In the genomic region with DNA sequence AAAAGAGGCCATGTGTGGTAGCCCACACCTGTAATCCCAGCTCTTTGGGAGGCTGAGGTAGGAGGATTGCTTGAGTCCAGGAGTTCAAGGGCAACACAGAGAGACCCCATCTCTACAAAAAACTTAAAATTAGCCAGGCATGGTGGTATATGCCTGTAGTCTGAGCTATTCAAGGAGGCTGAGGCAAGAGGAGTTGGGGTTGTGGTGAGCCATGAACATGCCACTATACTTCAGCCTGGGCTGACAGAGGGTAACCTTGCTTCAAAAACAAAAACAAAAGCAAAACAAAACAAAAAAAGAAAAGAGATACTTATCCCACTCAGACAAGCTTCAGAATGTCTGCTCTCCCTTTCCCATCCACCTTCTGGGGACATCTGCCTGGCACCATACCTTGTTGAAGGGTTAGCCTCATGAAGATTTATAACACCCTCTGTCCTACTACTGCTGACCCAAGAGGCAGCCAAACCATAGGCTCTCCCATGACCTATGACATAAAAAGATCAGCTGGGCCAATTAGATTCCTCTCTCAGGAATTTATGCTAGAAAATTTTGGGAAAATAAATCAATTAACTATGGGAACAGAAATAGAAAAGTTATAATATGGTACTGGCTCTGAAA, we compare ENCODE assay signal across 1 cellular context.
TF ChIP-seq lines count a peak whose summit lies in the region.

No MANE protein-coding gene starts in this region.

TF ChIP-seq in HepG2, 621 proteins besides CTCF, POLR2A, EP300 and RAD21:
- TF ChIP-seq ZNF792 (CRISPR knock-in tag; IDR thresholded peaks at IDR 0.05) (no peak), ZNF556 (CRISPR knock-in tag; IDR thresholded peaks at IDR 0.05; ENCODE audit: borderline replicate concordance) (no peak), SP1 (IDR thresholded peaks at IDR 0.05) (no peak), SP1 (CRISPR knock-in tag; IDR thresholded peaks at IDR 0.05) (no peak), DPF2 (CRISPR knock-in tag; IDR thresholded peaks at IDR 0.05; ENCODE audit: borderline replicate concordance, low read depth) (no peak), ZNF850 (CRISPR knock-in tag; conservative IDR thresholded peaks at IDR 0.05) (no peak), TCF7L2 (IDR thresholded peaks at IDR 0.05; ENCODE audit: low read depth, low read length) (no peak), ZNF839 (CRISPR knock-in tag; IDR thresholded peaks at IDR 0.05; ENCODE audit: borderline replicate concordance) (no peak), CHD4 (IDR thresholded peaks at IDR 0.05; ENCODE audit: borderline replicate concordance, low read length) (no peak), SCMH1 (CRISPR knock-in tag; IDR thresholded peaks at IDR 0.05; ENCODE audit: borderline replicate concordance) (no peak), STAT5B (CRISPR knock-in tag; IDR thresholded peaks at IDR 0.05) (no peak), KDM2A (CRISPR knock-in tag; IDR thresholded peaks at IDR 0.05; ENCODE audit: borderline replicate concordance, low read depth) (no peak), ZNF572 (CRISPR knock-in tag; IDR thresholded peaks at IDR 0.05) (no peak), SRSF9 (IDR thresholded peaks at IDR 0.05; ENCODE audit: borderline replicate concordance, insufficient read depth, low read depth, low read length, poor library complexity, severe bottlenecking) (no peak), ZBTB42 (CRISPR knock-in tag; IDR thresholded peaks at IDR 0.05) (no peak)
- TF ChIP-seq, protein P1, sequence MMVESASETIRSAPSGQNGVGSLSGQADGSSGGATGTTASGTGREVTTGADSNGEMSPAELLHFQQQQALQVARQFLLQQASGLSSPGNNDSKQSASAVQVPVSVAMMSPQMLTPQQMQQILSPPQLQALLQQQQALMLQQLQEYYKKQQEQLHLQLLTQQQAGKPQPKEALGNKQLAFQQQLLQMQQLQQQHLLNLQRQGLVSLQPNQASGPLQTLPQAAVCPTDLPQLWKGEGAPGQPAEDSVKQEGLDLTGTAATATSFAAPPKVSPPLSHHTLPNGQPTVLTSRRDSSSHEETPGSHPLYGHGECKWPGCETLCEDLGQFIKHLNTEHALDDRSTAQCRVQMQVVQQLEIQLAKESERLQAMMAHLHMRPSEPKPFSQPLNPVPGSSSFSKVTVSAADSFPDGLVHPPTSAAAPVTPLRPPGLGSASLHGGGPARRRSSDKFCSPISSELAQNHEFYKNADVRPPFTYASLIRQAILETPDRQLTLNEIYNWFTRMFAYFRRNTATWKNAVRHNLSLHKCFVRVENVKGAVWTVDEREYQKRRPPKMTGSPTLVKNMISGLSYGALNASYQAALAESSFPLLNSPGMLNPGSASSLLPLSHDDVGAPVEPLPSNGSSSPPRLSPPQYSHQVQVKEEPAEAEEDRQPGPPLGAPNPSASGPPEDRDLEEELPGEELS (CRISPR knock-in tag; IDR thresholded peaks at IDR 0.05), result no peak
- TF ChIP-seq, protein P2, sequence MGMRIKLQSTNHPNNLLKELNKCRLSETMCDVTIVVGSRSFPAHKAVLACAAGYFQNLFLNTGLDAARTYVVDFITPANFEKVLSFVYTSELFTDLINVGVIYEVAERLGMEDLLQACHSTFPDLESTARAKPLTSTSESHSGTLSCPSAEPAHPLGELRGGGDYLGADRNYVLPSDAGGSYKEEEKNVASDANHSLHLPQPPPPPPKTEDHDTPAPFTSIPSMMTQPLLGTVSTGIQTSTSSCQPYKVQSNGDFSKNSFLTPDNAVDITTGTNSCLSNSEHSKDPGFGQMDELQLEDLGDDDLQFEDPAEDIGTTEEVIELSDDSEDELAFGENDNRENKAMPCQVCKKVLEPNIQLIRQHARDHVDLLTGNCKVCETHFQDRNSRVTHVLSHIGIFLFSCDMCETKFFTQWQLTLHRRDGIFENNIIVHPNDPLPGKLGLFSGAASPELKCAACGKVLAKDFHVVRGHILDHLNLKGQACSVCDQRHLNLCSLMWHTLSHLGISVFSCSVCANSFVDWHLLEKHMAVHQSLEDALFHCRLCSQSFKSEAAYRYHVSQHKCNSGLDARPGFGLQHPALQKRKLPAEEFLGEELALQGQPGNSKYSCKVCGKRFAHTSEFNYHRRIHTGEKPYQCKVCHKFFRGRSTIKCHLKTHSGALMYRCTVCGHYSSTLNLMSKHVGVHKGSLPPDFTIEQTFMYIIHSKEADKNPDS (CRISPR knock-in tag; IDR thresholded peaks at IDR 0.05), result no peak
TF ChIP-seq in HepG2: peak in this region for 0.
